ENCODE assay signal across 23 cellular contexts in the genomic region with DNA sequence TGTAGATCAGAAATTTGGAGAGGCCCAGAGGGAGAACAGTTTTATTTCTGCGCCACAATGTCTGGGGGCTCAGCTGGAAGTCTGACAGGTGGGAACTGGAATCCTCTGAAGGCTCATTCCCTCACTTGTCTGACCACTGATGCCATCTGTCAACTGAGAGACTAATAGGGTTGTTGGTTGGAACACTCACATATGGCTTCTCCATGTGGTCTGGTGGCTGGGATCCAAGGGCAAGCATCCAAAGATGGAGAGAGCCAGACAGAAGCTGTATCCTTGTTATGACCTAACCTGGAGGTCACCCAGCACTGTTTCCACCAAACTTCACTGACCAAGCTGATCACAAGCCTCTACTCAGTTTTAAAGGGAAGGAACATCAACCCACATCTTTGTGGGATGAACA.
A peak's percentile ranks its signal among the peaks of the same experiment; 100 is the strongest.
DNase-seq lines count a peak whose midpoint lies in the region; ATAC-seq, FAIRE-seq and TF ChIP-seq lines count a peak whose summit lies in the region.
"Had no signal": no experiment of that assay in that cellular context is flagged by ENCODE, and none has a peak within 500 bp of the region (broad histone marks: within the 10 kb centered on the region; RNA-seq: fewer than 3 reads in every experiment).

No MANE protein-coding gene starts in this region.

- WGBS in liver: 98% methylated on average over 1 of the region's 1 CpG
- 100% methylated on average over 1 of the region's 1 CpG for WGBS in HepG2 (ENCODE audit: low lambda C conversion rate)

- no peak for TF ChIP-seq POLR2A in HepG2 (IDR thresholded peaks at IDR 0.05; ENCODE audit: insufficient read depth in 1 of 2, low read depth in 2 of 2, low read length in 2 of 2)

- H3K9ac ChIP-seq in liver (ENCODE audit: low read depth in 1 of 2, low read length in 2 of 2) (no peak overlapping the region), HepG2 (ENCODE audit: insufficient read depth, low read depth, low read length) (no peak overlapping the region)
- H3K9ac ChIP-seq: BLaER1 treated with 17β-estradiol and CSF1 and Interleukin-3, amounts not matched to agents 10 nM and 100 nM had no signal

- no peak for FAIRE-seq in HepG2 (lab: Jason Lieb, UNC)
- FAIRE-seq: A204.1, G401.6, H1 had no signal

- H2AFZ ChIP-seq in HepG2 (ENCODE audit: low read length): no peak overlapping the region

- no peak overlapping the region for H3K4me3 ChIP-seq in liver (ENCODE audit: low read depth in 1 of 3, low read length in 3 of 3)
- no peak overlapping the region for H3K4me3 ChIP-seq in HepG2 (replicated peaks in 1 of 3; ENCODE audit: insufficient read depth in 1 of 3, low read depth in 2 of 3, low read length in 3 of 3)
- H3K4me3 ChIP-seq: BLaER1 treated with 17β-estradiol and CSF1 and Interleukin-3, amounts not matched to agents 10 nM and 100 nM; mucosa of descending colon had no signal

- intact Hi-C loops in HepG2 (cut with micrococcal nuclease; ENCODE audit: unreplicated experiment): loop anchor here (5.0 to 10.0 kb wide), 3 partner anchors 57 to 203 kb away; no protein-coding TSS in a partner anchor

- TF ChIP-seq CTCF in liver (IDR thresholded peaks at IDR 0.05; ENCODE audit: low read depth, low read length, missing input control) (no peak), HepG2 (CRISPR knock-in tag; IDR thresholded peaks at IDR 0.05) (no peak)

- H3K4me2 ChIP-seq in HepG2 (ENCODE audit: low read depth, low read length): no peak overlapping the region
- H3K4me2 ChIP-seq: BLaER1 treated with 17β-estradiol and CSF1 and Interleukin-3, amounts not matched to agents 10 nM and 100 nM had no signal

- no peaks in the 10 kb centered on the region for H3K27me3 ChIP-seq in liver (ENCODE audit: control insufficient read depth in 4 of 4, insufficient read depth in 4 of 4, low read length in 3 of 4)
- H3K27me3 ChIP-seq in HepG2 (ENCODE audit: control insufficient read depth in 1 of 2, insufficient read depth in 2 of 2, low read length in 2 of 2): no peaks in the 10 kb centered on the region
- H3K27me3 ChIP-seq: BLaER1 treated with 17β-estradiol and CSF1 and Interleukin-3, amounts not matched to agents 10 nM and 100 nM had no signal

- H3K4me1 ChIP-seq in liver (ENCODE audit: control insufficient read depth in 4 of 4, insufficient read depth in 4 of 4, low read length in 3 of 4) (peaks cover 2 to 19% (median 3%) of the 10 kb centered on the region in 4 donors), HepG2 (ENCODE audit: insufficient read depth, low read length) (peaks cover 63% of the 10 kb centered on the region)

- H3K9me3 ChIP-seq in liver (ENCODE audit: control insufficient read depth in 4 of 4, low read length in 3 of 4) (no peaks in the 10 kb centered on the region), HepG2 (ENCODE audit: low read length) (no peaks in the 10 kb centered on the region)
- H3K9me3 ChIP-seq: mucosa of descending colon had no signal

- TF ChIP-seq EP300 in HepG2 (IDR thresholded peaks at IDR 0.05; ENCODE audit: low read depth in 2 of 2, low read length in 2 of 2) (no peak), HepG2 (CRISPR knock-in tag; IDR thresholded peaks at IDR 0.05; ENCODE audit: borderline replicate concordance) (no peak)

- H4K20me1 ChIP-seq in HepG2 (ENCODE audit: insufficient read depth, low read length): no peaks in the 10 kb centered on the region
- H4K20me1 ChIP-seq: BLaER1 treated with 17β-estradiol and CSF1 and Interleukin-3, amounts not matched to agents 10 nM and 100 nM had no signal

- H3K27ac ChIP-seq in liver (ENCODE audit: low read depth in 1 of 2, low read length in 2 of 2) (no peak overlapping the region), HepG2 (ENCODE audit: extremely low read length, insufficient read depth, low read length) (no peak overlapping the region)
- H3K27ac ChIP-seq: BLaER1 treated with 17β-estradiol and CSF1 and Interleukin-3, amounts not matched to agents 10 nM and 100 nM had no signal

- TF ChIP-seq RAD21 in liver (IDR thresholded peaks at IDR 0.05) (peak in 1 of 2 donors; percentile 44), HepG2 (CRISPR knock-in tag; IDR thresholded peaks at IDR 0.05) (no peak)

- in situ Hi-C loops in HepG2 (cut with HindIII; ENCODE audit: extremely low pct_ligation_motif_present, low pct_unique_long_range_greater_than_20kb): no loop called here

- DNase-seq in HepG2 (ENCODE audit: low spot score) (no peak), cerebellar nuclear complex (lab: John Stamatoyannopoulos, UW) (peak; percentile 57 to 87), myocyte (ENCODE audit: low read depth) (peak; percentile 97), NCI-H1092 (lab: John Stamatoyannopoulos, UW) (no peak), GM19240 (ENCODE audit: insufficient read length, low spot score) (no peak), HEK293T (ENCODE audit: extremely low spot score) (no peak)
- DNase-seq: activated CD4-positive, alpha-beta T cell treated with anti-CD3 and anti-CD28 coated beads, Interleukin-2, amount 50 U/mL, for 1 hour; activated CD8-positive, alpha-beta memory T cell treated with anti-CD3 and anti-CD28 coated beads, Interleukin-2, amount 50 U/mL, for 4 hours; activated effector memory CD4-positive, alpha-beta T cell treated with anti-CD3 and anti-CD28 coated beads, Interleukin-2, amount 50 U/mL, for 16 hours; amniotic stem cell; erythroblast; IMR-90; NCI-H146; occipital lobe; stimulated activated naive CD8-positive, alpha-beta T cell treated with anti-CD3 and anti-CD28 coated beads, Interleukin-15, Interleukin-2, amounts not matched to agents 100 U/mL and 50 U/mL, for 24 hours; T-cell had no signal

- CTCF ChIA-PET in HepG2 (lab: Yijun Ruan, JAX; ENCODE audit: low intra/inter-chr PET ratio, low total read pairs) (no interaction called here), HEK293T (lab: Yijun Ruan, JAX) (interaction anchor here (0.8 kb wide), 1 partner anchor 211 kb away, joined by 3 read pairs; no protein-coding TSS in a partner anchor)

- H3K79me2 ChIP-seq in HepG2 (ENCODE audit: insufficient read depth, low read length): no peaks in the 10 kb centered on the region

- no peaks in the 10 kb centered on the region for H3K36me3 ChIP-seq in liver (ENCODE audit: control insufficient read depth in 4 of 4, insufficient read depth in 3 of 4, low read depth in 1 of 4, low read length in 3 of 4)
- no peaks in the 10 kb centered on the region for H3K36me3 ChIP-seq in HepG2 (replicated peaks in 1 of 2; ENCODE audit: control insufficient read depth in 1 of 2, insufficient read depth in 2 of 2, low read length in 2 of 2)
- H3K36me3 ChIP-seq: BLaER1 treated with 17β-estradiol and CSF1 and Interleukin-3, amounts not matched to agents 10 nM and 100 nM had no signal

- ATAC-seq in HepG2 (no peak), HG03565 (IDR thresholded peaks at IDR 0.05; ENCODE audit: unreplicated experiment) (no peak)
- ATAC-seq: mucosa of descending colon; stimulated activated naive CD8-positive, alpha-beta T cell treated with anti-CD3 and anti-CD28 coated beads, Interleukin-15, Interleukin-2, amounts not matched to agents 100 U/mL and 50 U/mL, for 24 hours; T-cell had no signal

- no TSS peak for BruUV-seq in HepG2 (replicated peaks; lab: Mats Ljungman, UMichigan)

- POLR2A ChIA-PET in HepG2 (lab: Yijun Ruan, JAX): no interaction called here
- POLR2A ChIA-PET in HEK293T (lab: Yijun Ruan, JAX): no interaction called here

TF ChIP-seq in liver, 16 proteins besides CTCF, POLR2A, EP300 and RAD21 (continues in another document):
- TF ChIP-seq JUND (IDR thresholded peaks at IDR 0.05) (no peak), RXRA (IDR thresholded peaks at IDR 0.05) (peak; percentile 17 to 66), GABPA (IDR thresholded peaks at IDR 0.05 in 1 of 2, conservative IDR thresholded peaks at IDR 0.05 in 1 of 2) (no peak), TAF1 (conservative IDR thresholded peaks at IDR 0.05) (no peak), NR2F2 (IDR thresholded peaks at IDR 0.05) (peak; percentile 65), FOXA1 (IDR thresholded peaks at IDR 0.05) (no peak)
- TF ChIP-seq, protein P1, sequence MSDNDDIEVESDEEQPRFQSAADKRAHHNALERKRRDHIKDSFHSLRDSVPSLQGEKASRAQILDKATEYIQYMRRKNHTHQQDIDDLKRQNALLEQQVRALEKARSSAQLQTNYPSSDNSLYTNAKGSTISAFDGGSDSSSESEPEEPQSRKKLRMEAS (IDR thresholded peaks at IDR 0.05): no peak
- TF ChIP-seq, protein P2, sequence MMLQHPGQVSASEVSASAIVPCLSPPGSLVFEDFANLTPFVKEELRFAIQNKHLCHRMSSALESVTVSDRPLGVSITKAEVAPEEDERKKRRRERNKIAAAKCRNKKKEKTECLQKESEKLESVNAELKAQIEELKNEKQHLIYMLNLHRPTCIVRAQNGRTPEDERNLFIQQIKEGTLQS (IDR thresholded peaks at IDR 0.05): no peak

TF ChIP-seq in HepG2, 621 proteins besides CTCF, POLR2A, EP300 and RAD21 (continues in another document):
- TF ChIP-seq ZNF598 (CRISPR knock-in tag; IDR thresholded peaks at IDR 0.05; ENCODE audit: borderline replicate concordance) (no peak), SPEN (CRISPR knock-in tag; IDR thresholded peaks at IDR 0.05; ENCODE audit: low read depth) (no peak)

TF ChIP-seq in HEK293T, 16 proteins besides CTCF, POLR2A, EP300 and RAD21:
- TF ChIP-seq NFRKB (IDR thresholded peaks at IDR 0.05) (no peak), FOXA1 (IDR thresholded peaks at IDR 0.05) (no peak), L3MBTL2 (conservative IDR thresholded peaks at IDR 0.05) (no peak), SUZ12 (IDR thresholded peaks at IDR 0.05) (no peak), HDGF (IDR thresholded peaks at IDR 0.05; ENCODE audit: borderline replicate concordance) (no peak), ARNT (IDR thresholded peaks at IDR 0.05) (no peak), FOXM1 (IDR thresholded peaks at IDR 0.05; ENCODE audit: borderline replicate concordance) (no peak)
TF ChIP-seq in HEK293T: peak in this region for 0.

Comparison
In these comparisons a context has a peak if more than half of its experiments do, and no peak if none do; other contexts are left out.
1. DNase-seq: peak in cerebellar nuclear complex (2 of 2) and myocyte (single experiment); none in HepG2 (single experiment), NCI-H1092 (single experiment), GM19240 (single experiment) and HEK293T (single experiment).